13 cellular contexts compared by ENCODE assay signal in genomic region chr5:17127743-17128231, GRCh38.
A peak's percentile ranks its signal among the peaks of the same experiment; 100 is the strongest.
DNase-seq lines count a peak whose midpoint lies in the region; ATAC-seq and TF ChIP-seq lines count a peak whose summit lies in the region.
"Had no signal": no experiment of that assay in that cellular context is flagged by ENCODE, and none has a peak within 500 bp of the region (broad histone marks: within the 10 kb centered on the region; RNA-seq: fewer than 3 reads in every experiment).

No MANE protein-coding gene starts in this region.

- WGBS in smooth muscle cell (ENCODE audit: low lambda C conversion rate): 45% methylated on average over 8 of the region's 8 CpGs

- peak overlapping the region; percentile 45 for H3K4me2 ChIP-seq in smooth muscle cell

- no peak overlapping the region for H3K9ac ChIP-seq in smooth muscle cell (ENCODE audit: low read depth)

- H3K4me1 Mint-ChIP-seq in activated T-cell treated with anti-CD3 and anti-CD28 coated beads, Interleukin-2, amount 50 U/mL, for 4 hours (ENCODE audit: low read depth): peaks cover 2% of the 10 kb centered on the region

- ATAC-seq in RWPE2 (ENCODE audit: low read depth): peak; percentile 100
- ATAC-seq in esophagus mucosa: peak; percentile 70
- no peak for ATAC-seq in GM18907 (IDR thresholded peaks at IDR 0.05; ENCODE audit: unreplicated experiment)
- ATAC-seq in activated T-cell treated with anti-CD3 and anti-CD28 coated beads, Interleukin-2, amount 50 U/mL, for 4 hours: no peak
- ATAC-seq: left ventricle myocardium superior; stimulated activated naive B cell treated with anti-CD40 and anti-IgM and Interleukin-4, amounts not matched to agents 10 μg/mL and 1 μg/mL and 100 μg/mL, for 72 hours had no signal

- H3K4me3 ChIP-seq in RWPE2 (ENCODE audit: severe bottlenecking) (no peak overlapping the region), smooth muscle cell (no peak overlapping the region)

- H3K4me1 ChIP-seq in RWPE2 (ENCODE audit: insufficient read depth, poor library complexity, severe bottlenecking): peaks cover 22% of the 10 kb centered on the region
- H3K4me1 ChIP-seq in smooth muscle cell (ENCODE audit: low read depth): no peaks in the 10 kb centered on the region

- H3K36me3 ChIP-seq in RWPE2 (ENCODE audit: low read depth): no peaks in the 10 kb centered on the region
- no peaks in the 10 kb centered on the region for H3K36me3 ChIP-seq in smooth muscle cell (ENCODE audit: low read depth)

- DNase-seq in GM04504 (ENCODE audit: low read depth): peak; percentile 52
- DNase-seq in RWPE2 (ENCODE audit: low spot score): no peak
- DNase-seq in smooth muscle cell (lab: John Stamatoyannopoulos, UW; ENCODE audit: unreplicated experiment): no peak
- no peak for DNase-seq in activated CD4-positive, alpha-beta T cell treated with anti-CD3 and anti-CD28 coated beads, Interleukin-2, amount 50 U/mL, for 4 hours
- no peak for DNase-seq in SK-N-DZ (ENCODE audit: low spot score)
- DNase-seq in activated T-cell treated with anti-CD3 and anti-CD28 coated beads, Interleukin-2, amount 50 U/mL, for 4 hours: no peak
- DNase-seq: activated CD4-positive, CD25-positive, alpha-beta regulatory T cell; DMS53; left ventricle myocardium superior; NCI-H524; stimulated activated naive B cell treated with anti-CD40 and anti-IgM and Interleukin-4, amounts not matched to agents 10 μg/mL and 1 μg/mL and 100 μg/mL, for 72 hours had no signal

- H3K4me3 Mint-ChIP-seq in activated T-cell treated with anti-CD3 and anti-CD28 coated beads, Interleukin-2, amount 50 U/mL, for 4 hours: no peak overlapping the region
- H3K4me3 Mint-ChIP-seq: stimulated activated naive B cell treated with anti-CD40 and anti-IgM and Interleukin-4, amounts not matched to agents 10 μg/mL and 1 μg/mL and 100 μg/mL, for 72 hours had no signal

- no peaks in the 10 kb centered on the region for H4K20me1 ChIP-seq in smooth muscle cell (ENCODE audit: low read depth)

- no peaks in the 10 kb centered on the region for H3K27me3 ChIP-seq in RWPE2 (ENCODE audit: insufficient read depth, poor library complexity, severe bottlenecking)
- no peaks in the 10 kb centered on the region for H3K27me3 ChIP-seq in smooth muscle cell (ENCODE audit: low read depth)

- H3K27me3 Mint-ChIP-seq in activated T-cell treated with anti-CD3 and anti-CD28 coated beads, Interleukin-2, amount 50 U/mL, for 4 hours (ENCODE audit: low read depth): peaks cover 13% of the 10 kb centered on the region

- H3K27ac ChIP-seq in RWPE2 (ENCODE audit: poor library complexity, severe bottlenecking) (peak overlapping the region; percentile 75), smooth muscle cell (ENCODE audit: low read depth) (peak overlapping the region; percentile 62)

- H2AFZ ChIP-seq in smooth muscle cell (ENCODE audit: low read depth): no peak overlapping the region

- no peaks in the 10 kb centered on the region for H3K36me3 Mint-ChIP-seq in activated T-cell treated with anti-CD3 and anti-CD28 coated beads, Interleukin-2, amount 50 U/mL, for 4 hours (ENCODE audit: insufficient read depth)
- H3K36me3 Mint-ChIP-seq: stimulated activated naive B cell treated with anti-CD40 and anti-IgM and Interleukin-4, amounts not matched to agents 10 μg/mL and 1 μg/mL and 100 μg/mL, for 72 hours had no signal

- TF ChIP-seq CTCF in RWPE2 (IDR thresholded peaks at IDR 0.05; ENCODE audit: poor library complexity, severe bottlenecking) (no peak), smooth muscle cell (IDR thresholded peaks at IDR 0.05; ENCODE audit: borderline replicate concordance, insufficient read depth, poor library complexity, severe bottlenecking) (no peak)

- H3K79me2 ChIP-seq in smooth muscle cell (ENCODE audit: low read depth): no peaks in the 10 kb centered on the region

- H3K9me3 Mint-ChIP-seq in activated T-cell treated with anti-CD3 and anti-CD28 coated beads, Interleukin-2, amount 50 U/mL, for 4 hours: peaks cover 5% of the 10 kb centered on the region

- H3F3A ChIP-seq in smooth muscle cell (ENCODE audit: low read depth): peaks cover 4% of the 10 kb centered on the region

- H3K9me3 ChIP-seq in RWPE2 (ENCODE audit: severe bottlenecking): no peaks in the 10 kb centered on the region
- no peaks in the 10 kb centered on the region for H3K9me3 ChIP-seq in smooth muscle cell (replicated peaks; ENCODE audit: low read depth)

Comparison
In these comparisons a context has a peak if more than half of its experiments do, and no peak if none do; other contexts are left out.
1. ATAC-seq: peak in RWPE2 (single experiment) and esophagus mucosa (single experiment); none in GM18907 (single experiment) and activated T-cell treated with anti-CD3 and anti-CD28 coated beads, Interleukin-2, amount 50 U/mL, for 4 hours (0 of 2).